Comparison of ENCODE assay signal across 8 cellular contexts in the genomic region with DNA sequence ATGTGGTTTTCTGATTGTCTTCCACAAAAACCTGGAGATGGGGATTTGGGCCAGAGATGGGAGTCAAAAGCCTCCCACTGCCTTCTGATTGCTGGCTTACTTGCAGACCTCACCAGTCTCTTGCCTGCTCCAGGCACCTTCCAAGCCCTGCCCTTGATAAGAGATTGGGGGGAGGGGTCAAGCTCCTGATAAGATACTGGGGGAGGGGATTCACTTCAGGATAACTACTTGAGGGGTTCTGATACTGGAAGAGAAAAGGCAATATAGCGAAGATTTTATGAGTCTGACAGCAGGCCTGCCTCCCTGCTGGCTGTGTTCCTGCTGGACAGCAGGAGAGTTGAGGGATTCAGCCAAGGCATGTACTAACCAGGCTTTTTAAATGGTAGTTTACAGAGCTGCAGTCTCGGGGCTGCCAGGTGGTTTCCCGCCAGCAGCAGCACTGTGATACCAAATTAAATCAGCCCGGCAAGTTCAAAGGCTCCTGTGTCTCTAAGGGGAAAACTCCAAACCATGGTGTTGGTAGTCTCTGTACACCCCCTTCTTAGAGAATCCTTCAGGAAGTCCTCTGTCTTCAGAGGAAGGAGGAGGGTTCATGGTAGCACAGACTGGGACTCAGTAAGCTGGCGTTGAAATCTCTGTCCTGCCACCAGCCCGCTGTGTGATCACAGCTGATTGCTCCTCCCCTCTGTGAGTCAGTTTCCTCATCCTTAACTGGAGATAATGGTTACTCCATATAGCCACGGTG. TPM values are rescaled to one million over a fixed set of nuclear protein-coding genes. Genes with fewer than 3 reads are reported as not detected.
DNase-seq lines count a peak whose midpoint lies in the region; ATAC-seq, FAIRE-seq and TF ChIP-seq lines count a peak whose summit lies in the region.

No MANE protein-coding gene starts in this region.

- no peak for TF ChIP-seq POLR2A in H54 (IDR thresholded peaks at IDR 0.05; ENCODE audit: low read depth, low read length)

- DNase-seq in AG04450 (ENCODE audit: low read depth, low spot score) (peak; percentile 26), H54 (ENCODE audit: insufficient read length, low spot score) (peak; percentile 74), RKO (ENCODE audit: low spot score) (peak; percentile 8), epithelial cell of prostate (ENCODE audit: low read depth, low spot score) (peak; percentile 26), neural crest cell (ENCODE audit: low read depth, low spot score) (no peak), kidney glomerular epithelial cell (lab: John Stamatoyannopoulos, UW) (no peak), GM19238 (ENCODE audit: insufficient read length, low spot score) (no peak)

- H3K27ac ChIP-seq in AG04450 (ENCODE audit: low read depth, low read length) (peak overlapping the region; percentile 65), epithelial cell of prostate (peak overlapping the region; percentile 64)

- no peaks in the 10 kb centered on the region for H3K27me3 ChIP-seq in AG04450 (ENCODE audit: control insufficient read depth, insufficient read depth, low read length)

- no peak overlapping the region; the same call in 1 of the 2 replicates for H3K4me3 ChIP-seq in AG04450 (ENCODE audit: low read depth, low read length)

- CTCF ChIA-PET in AG04450 (lab: Charles Lee) = interaction anchor here (1.2 to 2.1 kb wide), 2 partner anchors 28 to 179 kb away, joined by 5 to 11 read pairs; no protein-coding TSS in a partner anchor

- peak overlapping the region; percentile 43 for H3K27ac Mint-ChIP-seq in neural crest cell (ENCODE audit: unreplicated experiment)

- no peaks in the 10 kb centered on the region for H3K27me3 Mint-ChIP-seq in neural crest cell (ENCODE audit: low read depth)

- H3K9me3 ChIP-seq in AG04450 (ENCODE audit: control insufficient read depth, insufficient read depth, low read length) = no peaks in the 10 kb centered on the region

- no peak overlapping the region for H3K4me3 Mint-ChIP-seq in neural crest cell

- H3K36me3 Mint-ChIP-seq in neural crest cell (ENCODE audit: low read depth) = no peaks in the 10 kb centered on the region

- H3K4me1 Mint-ChIP-seq in neural crest cell = no peaks in the 10 kb centered on the region

- FAIRE-seq in H54 (lab: Jason Lieb, UNC) = peak; percentile 96

- POLR2A ChIA-PET in AG04450 (lab: Yijun Ruan, JAX) = no interaction called here

- TF ChIP-seq CTCF in AG04450 (IDR thresholded peaks at IDR 0.05; ENCODE audit: low read depth, low read length) (no peak), neural crest cell (conservative IDR thresholded peaks at IDR 0.05) (no peak)

- H3K9me3 Mint-ChIP-seq in neural crest cell = no peaks in the 10 kb centered on the region

- ATAC-seq in HG03159 (IDR thresholded peaks at IDR 0.05; ENCODE audit: unreplicated experiment) = no peak

RNA-seq across cellular contexts. Expression of a gene that starts 58.3 kb away (rescaled TPM):
- 1.8 and 2.0 TPM in 2 replicates for polyA plus RNA-seq in AG04450 (2011; rRNA removed)
- polyA minus RNA-seq in AG04450 (2011; rRNA and poly(A)+ RNA removed) = 1.8 and 2.1 TPM in 2 replicates
- total RNA-seq in neural crest cell = 3.2 and 3.5 TPM in 2 replicates

RNA-seq across cellular contexts. Expression of a gene that starts 58.8 kb away (rescaled TPM):
- polyA plus RNA-seq in AG04450 (2011; rRNA removed) = 141 and 170 TPM in 2 replicates
- polyA minus RNA-seq in AG04450 (2011; rRNA and poly(A)+ RNA removed) = 501 and 624 TPM in 2 replicates
- total RNA-seq in neural crest cell = 216 and 222 TPM in 2 replicates

Comparison
In these comparisons a context has a peak if more than half of its experiments do, and no peak if none do; other contexts are left out.
1. DNase-seq: peak in AG04450 (single experiment), H54 (single experiment), RKO (single experiment) and epithelial cell of prostate (single experiment); none in neural crest cell (single experiment), kidney glomerular epithelial cell (single experiment) and GM19238 (single experiment).